Comparison of ENCODE assay signal across 26 cellular contexts in genomic region chr1:10745886-10746455, GRCh38. TPM values are rescaled to one million over a fixed set of nuclear protein-coding genes. Genes with fewer than 3 reads are reported as not detected.
DNase-seq lines count a peak whose midpoint lies in the region; ATAC-seq and TF ChIP-seq lines count a peak whose summit lies in the region.
"Had no signal": no experiment of that assay in that cellular context is flagged by ENCODE, and none has a peak within 500 bp of the region (broad histone marks: within the 10 kb centered on the region; RNA-seq: fewer than 3 reads in every experiment).

No MANE protein-coding gene starts in this region.

- peak; percentile 89 to 100 (median 94) for TF ChIP-seq EP300 in upper lobe of left lung (IDR thresholded peaks at IDR 0.05)

- H3K27me3 ChIP-seq in heart left ventricle (no peaks in the 10 kb centered on the region), upper lobe of left lung (no peaks in the 10 kb centered on the region)
- H3K27me3 ChIP-seq: esophagus squamous epithelium had no signal

- TF ChIP-seq POLR2A in heart left ventricle (IDR thresholded peaks at IDR 0.05) = no peak
- peak in 1 of 4 donors; percentile 48 for TF ChIP-seq POLR2A in upper lobe of left lung (IDR thresholded peaks at IDR 0.05)

- no peak for TF ChIP-seq CTCF in heart left ventricle (IDR thresholded peaks at IDR 0.05)
- TF ChIP-seq CTCF in mucosa of descending colon (IDR thresholded peaks at IDR 0.05) = no peak
- no peak for TF ChIP-seq CTCF in upper lobe of left lung (IDR thresholded peaks at IDR 0.05)

- intact Hi-C loops in heart left ventricle (cut with DNase I) (loop anchor here in 1 of 10 donors (5.0 kb wide), 1 partner anchor 41 kb away; no protein-coding TSS in a partner anchor), mucosa of descending colon (cut with DNase I, micrococcal nuclease) (no loop called here)

- peak overlapping the region in 10 of 12 donors; percentile 17 to 87 (median 60) for H3K27ac ChIP-seq in heart left ventricle
- peak overlapping the region; percentile 74 to 81 (median 80) for H3K27ac ChIP-seq in upper lobe of left lung
- H3K27ac ChIP-seq: coronary artery, thoracic aorta had no signal

- H3K4me1 ChIP-seq in heart left ventricle (peaks cover 0 to 65% (median 20%) of the 10 kb centered on the region in 12 donors), mucosa of descending colon (ENCODE audit: low read depth) (peaks cover 6% of the 10 kb centered on the region), upper lobe of left lung (peaks cover 8 to 27% (median 14%) of the 10 kb centered on the region in 4 donors)

- H3K4me3 ChIP-seq in heart left ventricle (no peak overlapping the region), mucosa of descending colon (no peak overlapping the region), upper lobe of left lung (peak overlapping the region in 2 of 4 donors; percentile 13 to 23)
- H3K4me3 ChIP-seq: coronary artery, esophagus squamous epithelium, thoracic aorta had no signal

- peak; percentile 55 to 91 (median 78) for ATAC-seq in heart left ventricle
- ATAC-seq in mucosa of descending colon = peak; percentile 5
- ATAC-seq in upper lobe of left lung (ENCODE audit: low FRiP score in 2 of 2) = peak; percentile 72 to 94
- ATAC-seq in GM18520 (IDR thresholded peaks at IDR 0.05; ENCODE audit: unreplicated experiment) = no peak

- 64 to 73% (median 65%) methylated on average over 18 of the region's 18 CpGs for WGBS in heart left ventricle, 4 donors
- 63 to 76% methylated on average over 18 of the region's 18 CpGs for WGBS in upper lobe of left lung, 2 donors

- H3K9me3 ChIP-seq in heart left ventricle = no peaks in the 10 kb centered on the region
- no peaks in the 10 kb centered on the region for H3K9me3 ChIP-seq in mucosa of descending colon
- no peaks in the 10 kb centered on the region for H3K9me3 ChIP-seq in upper lobe of left lung
- H3K9me3 ChIP-seq: esophagus squamous epithelium, SK-N-SH, thoracic aorta had no signal

- H3K36me3 ChIP-seq in heart left ventricle (no peaks in the 10 kb centered on the region), mucosa of descending colon (ENCODE audit: low read depth) (no peaks in the 10 kb centered on the region), upper lobe of left lung (no peaks in the 10 kb centered on the region)
- H3K36me3 ChIP-seq: thoracic aorta had no signal

- DNase-seq in NCI-H2029 (lab: John Stamatoyannopoulos, UW) (peak; percentile 21), NCI-H2029 treated with DMSO at 0.1 percent for 48 hours (lab: John Stamatoyannopoulos, UW) (no peak), heart left ventricle (peak in 2 of 5 donors; percentile 58 to 89), mucosa of descending colon (no peak), upper lobe of left lung (peak; percentile 86 to 94), retina (no peak), foreskin melanocyte (no peak)
- DNase-seq: activated CD4-positive, alpha-beta T cell treated with anti-CD3 and anti-CD28 coated beads for 4 hours; activated CD8-positive, alpha-beta memory T cell treated with anti-CD3 and anti-CD28 coated beads for 24 hours; activated gamma-delta T cell treated with Interleukin-2 at 50 U/mL for 16 hours; activated T-cell treated with anti-CD3 and anti-CD28 coated beads, Interleukin-2, amount 50 U/mL, for 1 hour; DMS53; esophagus squamous epithelium; GDM1; islet precursor cell; KG1; NCI-H748 treated with DMSO at 0.1 percent for 48 hours; nucleus accumbens; SK-N-SH; stimulated activated CD4-positive, alpha-beta T cell treated with anti-CD3 and anti-CD28 coated beads, Interleukin-12 subunit alpha, Interleukin-12 subunit beta, amount 100 ng/mL, for 4 hours; stimulated activated CD4-positive, alpha-beta T cell treated with anti-CD3 and anti-CD28 coated beads, Interleukin-4, amount 100 ng/mL, for 24 hours; stimulated activated naive CD4-positive, alpha-beta T cell; T-helper 2 cell had no signal

RNA-seq across cellular contexts. Expression of gene CASZ1, which starts 50.5 kb away (rescaled TPM):
- 10 to 100 TPM; 39.5 to 84.9 (median 63.2) TPM for total RNA-seq in heart left ventricle
- polyA plus RNA-seq in heart left ventricle = 10 to 100 TPM; 28.8 to 50.0 TPM
- 100 to 1,000 TPM in 1 of 3 donors, 10 to 100 TPM in 2; 66.5 to 110 (median 84.5) TPM for total RNA-seq in mucosa of descending colon
- 100 to 1,000 TPM in 2 of 6 donors, 10 to 100 TPM in 4; 39.7 to 112 (median 60.8) TPM for total RNA-seq in upper lobe of left lung

Comparison
In these comparisons a context has a peak if more than half of its experiments do, and no peak if none do; other contexts are left out.
1. DNase-seq: peak in NCI-H2029 (single experiment) and upper lobe of left lung (2 of 2); none in NCI-H2029 treated with DMSO at 0.1 percent for 48 hours (single experiment), mucosa of descending colon (0 of 3), retina (single experiment) and foreskin melanocyte (single experiment).